Comparison of ENCODE assay signal across 13 cellular contexts in genomic region chr17:3962217-3963069, GRCh38. TPM values are rescaled to one million over a fixed set of nuclear protein-coding genes. Genes with fewer than 3 reads are reported as not detected.
DNase-seq lines count a peak whose midpoint lies in the region; ATAC-seq and TF ChIP-seq lines count a peak whose summit lies in the region.
"Had no signal": no experiment of that assay in that cellular context is flagged by ENCODE, and none has a peak within 500 bp of the region (broad histone marks: within the 10 kb centered on the region; RNA-seq: fewer than 3 reads in every experiment).

No MANE protein-coding gene starts in this region.

- no peak for ATAC-seq in natural killer cell treated with Interleukin-12 subunit alpha and Interleukin-12 subunit beta and Interleukin-15 and Interleukin-18, amount 100 ng/mL, for 72 hours
- ATAC-seq in GM18861 (IDR thresholded peaks at IDR 0.05; ENCODE audit: unreplicated experiment) = no peak

- peak overlapping the region; percentile 70 for H3K4me3 ChIP-seq in HL-60 (replicated peaks; ENCODE audit: insufficient read depth, low read length)
- peak overlapping the region; percentile 65 to 71 for H3K4me3 ChIP-seq in ascending aorta
- H3K4me3 ChIP-seq: cardiac muscle cell, SJCRH30 had no signal

- DNase-seq in COLO668 (lab: John Stamatoyannopoulos, UW; ENCODE audit: unreplicated experiment) (peak; percentile 6), HL-60 (ENCODE audit: low read depth in 1 of 2, low spot score in 1 of 2) (no peak), ascending aorta (ENCODE audit: low spot score in 2 of 2) (no peak), HEK293T (ENCODE audit: extremely low spot score) (no peak), OCI-M2 (lab: John Stamatoyannopoulos, UW; ENCODE audit: unreplicated experiment) (no peak)
- no peak for DNase-seq in natural killer cell treated with Interleukin-12 subunit alpha and Interleukin-12 subunit beta and Interleukin-15 and Interleukin-18, amount 100 ng/mL, for 72 hours (ENCODE audit: low spot score)
- DNase-seq in stimulated activated CD4-positive, alpha-beta T cell treated with anti-CD3 and anti-CD28 coated beads, Interleukin-4, amount 100 ng/mL, for 1 hour = no peak
- DNase-seq: Calu3, foreskin fibroblast, NCI-H2107 had no signal

- intact Hi-C loops in ascending aorta (cut with DNase I) = loop anchor here (2.0 kb wide), 1 partner anchor 40 kb away; no protein-coding TSS in a partner anchor

- TF ChIP-seq CTCF in HL-60 (IDR thresholded peaks at IDR 0.05; ENCODE audit: insufficient read depth, low read length) (no peak), ascending aorta (IDR thresholded peaks at IDR 0.05) (no peak)

- POLR2A ChIA-PET in HEK293T (lab: Yijun Ruan, JAX) = no interaction called here

- H3K9me3 Mint-ChIP-seq in natural killer cell treated with Interleukin-12 subunit alpha and Interleukin-12 subunit beta and Interleukin-15 and Interleukin-18, amount 100 ng/mL, for 72 hours = no peaks in the 10 kb centered on the region

- no peaks in the 10 kb centered on the region for H3K9me3 ChIP-seq in ascending aorta
- H3K9me3 ChIP-seq: SJCRH30 had no signal

- CTCF ChIA-PET in HEK293T (lab: Yijun Ruan, JAX) = no interaction called here

- H3K4me3 Mint-ChIP-seq in natural killer cell treated with Interleukin-12 subunit alpha and Interleukin-12 subunit beta and Interleukin-15 and Interleukin-18, amount 100 ng/mL, for 72 hours = peak overlapping the region; percentile 86

- no peaks in the 10 kb centered on the region for H3K27me3 Mint-ChIP-seq in natural killer cell treated with Interleukin-12 subunit alpha and Interleukin-12 subunit beta and Interleukin-15 and Interleukin-18, amount 100 ng/mL, for 72 hours

- H3K4me1 ChIP-seq in ascending aorta = peaks cover 10 to 25% of the 10 kb centered on the region in 2 donors

- H3K27me3 ChIP-seq in HL-60 (ENCODE audit: insufficient read depth, poor library complexity, severe bottlenecking) (no peaks in the 10 kb centered on the region), ascending aorta (no peaks in the 10 kb centered on the region)
- H3K27me3 ChIP-seq: SJCRH30 had no signal

- H3K4me1 Mint-ChIP-seq in natural killer cell treated with Interleukin-12 subunit alpha and Interleukin-12 subunit beta and Interleukin-15 and Interleukin-18, amount 100 ng/mL, for 72 hours (ENCODE audit: low read depth in 2 of 2) = peaks cover 46 to 48% of the 10 kb centered on the region in 2 donors

- H3K36me3 Mint-ChIP-seq in natural killer cell treated with Interleukin-12 subunit alpha and Interleukin-12 subunit beta and Interleukin-15 and Interleukin-18, amount 100 ng/mL, for 72 hours = no peaks in the 10 kb centered on the region

- peak overlapping the region; percentile 89 for H3K27ac ChIP-seq in HL-60 (replicated peaks)
- H3K27ac ChIP-seq in ascending aorta = no peak overlapping the region
- H3K27ac ChIP-seq: cardiac muscle cell, SJCRH30 had no signal

- peak overlapping the region; percentile 76 to 92 for H3K27ac Mint-ChIP-seq in natural killer cell treated with Interleukin-12 subunit alpha and Interleukin-12 subunit beta and Interleukin-15 and Interleukin-18, amount 100 ng/mL, for 72 hours

- no peaks in the 10 kb centered on the region for H3K36me3 ChIP-seq in ascending aorta
- H3K36me3 ChIP-seq: cardiac muscle cell, SJCRH30 had no signal

TF ChIP-seq in HEK293T, 16 proteins besides CTCF, POLR2A, EP300 and RAD21:
- TF ChIP-seq SUZ12 (IDR thresholded peaks at IDR 0.05) (no peak), NFRKB (IDR thresholded peaks at IDR 0.05) (no peak), FOXK2 (IDR thresholded peaks at IDR 0.05) (no peak), CTBP1 (IDR thresholded peaks at IDR 0.05; ENCODE audit: borderline replicate concordance) (no peak)

RNA-seq across cellular contexts. Expression of gene ATP2A3, which starts 1.8 kb away (rescaled TPM):
- 27.2 TPM for total RNA-seq in ascending aorta
- total RNA-seq in natural killer cell treated with Interleukin-12 subunit alpha and Interleukin-12 subunit beta and Interleukin-15 and Interleukin-18, amount 100 ng/mL, for 72 hours = 100 to 1,000 TPM; 125 to 234 TPM

RNA-seq across cellular contexts. Expression of gene P2RX1, which starts 46.2 kb away (rescaled TPM):
- total RNA-seq in ascending aorta = not detected
- total RNA-seq in natural killer cell treated with Interleukin-12 subunit alpha and Interleukin-12 subunit beta and Interleukin-15 and Interleukin-18, amount 100 ng/mL, for 72 hours = 1 to 10 TPM; 3.9 TPM
- total RNA-seq: Calu3 had no signal
